Comparison of ENCODE assay signal across 9 cellular contexts in the genomic region with DNA sequence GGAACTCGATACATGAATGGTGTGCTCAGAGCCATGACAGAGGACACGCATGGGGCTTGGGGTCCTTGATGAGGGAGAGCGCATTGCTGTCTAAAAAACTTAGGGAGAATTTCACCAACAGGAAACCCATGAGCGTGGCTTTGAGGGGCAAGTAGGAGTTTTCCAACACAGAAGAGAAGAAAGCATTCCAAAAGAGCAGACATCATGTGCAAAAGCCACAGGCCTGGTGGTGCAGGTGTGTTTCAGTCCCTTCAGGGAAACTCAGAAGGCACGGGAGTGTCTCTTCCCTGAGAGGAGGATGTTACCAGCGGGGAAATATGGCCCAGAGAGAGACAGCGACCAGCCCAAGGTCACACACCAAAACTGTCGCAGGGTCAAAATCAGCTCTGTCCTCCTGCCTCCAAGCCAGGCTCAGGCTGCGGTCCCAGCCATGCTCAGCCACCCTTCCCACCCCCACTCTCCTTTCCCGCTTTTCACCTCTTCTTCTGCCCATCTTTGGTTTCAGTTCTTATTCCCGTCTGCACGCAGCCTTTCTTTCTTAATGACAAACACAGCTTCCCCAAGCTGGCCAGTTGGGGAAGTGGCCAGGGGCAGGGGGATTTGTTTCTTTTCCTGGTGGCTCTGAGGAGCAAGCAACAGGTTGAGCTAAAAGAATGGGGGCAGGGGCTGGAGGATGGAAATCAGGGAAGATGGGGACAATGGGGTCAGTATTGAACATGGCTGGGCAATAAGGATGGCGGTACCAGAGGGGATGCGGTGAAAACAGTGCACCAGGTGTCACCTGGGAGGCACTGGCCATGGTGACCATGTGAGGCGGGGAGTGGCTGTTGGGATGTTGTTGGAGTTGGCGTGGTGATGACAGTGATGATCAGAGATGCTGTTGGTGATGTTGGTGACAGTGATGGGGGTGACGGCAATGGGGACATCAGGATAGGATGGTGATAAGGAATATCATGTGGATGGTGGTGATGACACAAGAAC. TPM values are rescaled to one million over a fixed set of nuclear protein-coding genes. Genes with fewer than 3 reads are reported as not detected.
A peak's percentile ranks its signal among the peaks of the same experiment; 100 is the strongest.
DNase-seq lines count a peak whose midpoint lies in the region; ATAC-seq and TF ChIP-seq lines count a peak whose summit lies in the region.
"Had no signal": no experiment of that assay in that cellular context is flagged by ENCODE, and none has a peak within 500 bp of the region (broad histone marks: within the 10 kb centered on the region; RNA-seq: fewer than 3 reads in every experiment).

No MANE protein-coding gene starts in this region.

- ATAC-seq in WTC11: no peak
- no peak for ATAC-seq in GM19035 (IDR thresholded peaks at IDR 0.05; ENCODE audit: unreplicated experiment)

- peak overlapping the region; percentile 96 for H3K27ac ChIP-seq in layer of hippocampus (ENCODE audit: low read depth, low read length)

- H3K27me3 ChIP-seq in layer of hippocampus (ENCODE audit: control insufficient read depth, insufficient read depth, low read length): no peaks in the 10 kb centered on the region

- no peaks in the 10 kb centered on the region for H3K9me3 Mint-ChIP-seq in WTC11

- no peaks in the 10 kb centered on the region for H3K36me3 Mint-ChIP-seq in WTC11

- no peaks in the 10 kb centered on the region for H3K27me3 Mint-ChIP-seq in WTC11 (ENCODE audit: low read depth)

- DNase-seq in Ammon's horn (ENCODE audit: low spot score) (peak; percentile 57), WTC11 (ENCODE audit: low spot score) (no peak), AG08396 (ENCODE audit: low spot score) (no peak), SKM-1 (lab: John Stamatoyannopoulos, UW; ENCODE audit: unreplicated experiment) (no peak), dermis blood vessel endothelial cell (no peak)

- peak overlapping the region; percentile 41; the same call in 1 of the 2 replicates for H3K27ac Mint-ChIP-seq in WTC11

- TF ChIP-seq CTCF in WTC11 (IDR thresholded peaks at IDR 0.05): no peak

- CTCF ChIA-PET in WTC11 (lab: Charles Lee): interaction anchor here (1.1 to 3.3 kb wide), 5 partner anchors 9 to 54 kb away, joined by 3 to 10 read pairs (median 4); partner anchors contain the start of gene MATN1

- peak; percentile 16 for TF ChIP-seq POLR2A in GM18526 (IDR thresholded peaks at IDR 0.05; ENCODE audit: extremely low read depth, insufficient read length)

- peaks cover 39% of the 10 kb centered on the region for H3K4me1 Mint-ChIP-seq in WTC11

- H3K4me3 Mint-ChIP-seq in WTC11: no peak overlapping the region

- POLR2A ChIA-PET in WTC11 (lab: Charles Lee): interaction anchor here (1.1 kb wide), 1 partner anchor 10 kb away, joined by 4 read pairs; the partner anchor contains the start of gene LAPTM5

TF ChIP-seq in WTC11, 78 proteins besides CTCF, POLR2A, EP300 and RAD21 (continues in another document):
- TF ChIP-seq ZBTB21 (CRISPR knock-in tag; IDR thresholded peaks at IDR 0.05; ENCODE audit: borderline replicate concordance) (no peak), SMAD4 (CRISPR knock-in tag; IDR thresholded peaks at IDR 0.05) (no peak), TP53 (CRISPR knock-in tag; IDR thresholded peaks at IDR 0.05) (no peak), FOXP1 (CRISPR knock-in tag; IDR thresholded peaks at IDR 0.05; ENCODE audit: borderline replicate concordance) (no peak), ZNF671 (CRISPR knock-in tag; IDR thresholded peaks at IDR 0.05) (no peak), IRF2 (CRISPR knock-in tag; IDR thresholded peaks at IDR 0.05; ENCODE audit: borderline replicate concordance, low read depth) (no peak), JAZF1 (CRISPR knock-in tag; IDR thresholded peaks at IDR 0.05) (no peak), ZNF396 (CRISPR knock-in tag; IDR thresholded peaks at IDR 0.05; ENCODE audit: borderline replicate concordance) (no peak), ZNF423 (CRISPR knock-in tag; IDR thresholded peaks at IDR 0.05) (no peak), GTF2I (CRISPR knock-in tag; conservative IDR thresholded peaks at IDR 0.05) (no peak), OVOL2 (CRISPR knock-in tag; IDR thresholded peaks at IDR 0.05; ENCODE audit: borderline replicate concordance) (no peak), NFYB (CRISPR knock-in tag; conservative IDR thresholded peaks at IDR 0.05; ENCODE audit: low read depth) (no peak)
- TF ChIP-seq, protein P1, sequence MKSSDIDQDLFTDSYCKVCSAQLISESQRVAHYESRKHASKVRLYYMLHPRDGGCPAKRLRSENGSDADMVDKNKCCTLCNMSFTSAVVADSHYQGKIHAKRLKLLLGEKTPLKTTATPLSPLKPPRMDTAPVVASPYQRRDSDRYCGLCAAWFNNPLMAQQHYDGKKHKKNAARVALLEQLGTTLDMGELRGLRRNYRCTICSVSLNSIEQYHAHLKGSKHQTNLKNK (CRISPR knock-in tag; IDR thresholded peaks at IDR 0.05): no peak
- TF ChIP-seq, protein P2, sequence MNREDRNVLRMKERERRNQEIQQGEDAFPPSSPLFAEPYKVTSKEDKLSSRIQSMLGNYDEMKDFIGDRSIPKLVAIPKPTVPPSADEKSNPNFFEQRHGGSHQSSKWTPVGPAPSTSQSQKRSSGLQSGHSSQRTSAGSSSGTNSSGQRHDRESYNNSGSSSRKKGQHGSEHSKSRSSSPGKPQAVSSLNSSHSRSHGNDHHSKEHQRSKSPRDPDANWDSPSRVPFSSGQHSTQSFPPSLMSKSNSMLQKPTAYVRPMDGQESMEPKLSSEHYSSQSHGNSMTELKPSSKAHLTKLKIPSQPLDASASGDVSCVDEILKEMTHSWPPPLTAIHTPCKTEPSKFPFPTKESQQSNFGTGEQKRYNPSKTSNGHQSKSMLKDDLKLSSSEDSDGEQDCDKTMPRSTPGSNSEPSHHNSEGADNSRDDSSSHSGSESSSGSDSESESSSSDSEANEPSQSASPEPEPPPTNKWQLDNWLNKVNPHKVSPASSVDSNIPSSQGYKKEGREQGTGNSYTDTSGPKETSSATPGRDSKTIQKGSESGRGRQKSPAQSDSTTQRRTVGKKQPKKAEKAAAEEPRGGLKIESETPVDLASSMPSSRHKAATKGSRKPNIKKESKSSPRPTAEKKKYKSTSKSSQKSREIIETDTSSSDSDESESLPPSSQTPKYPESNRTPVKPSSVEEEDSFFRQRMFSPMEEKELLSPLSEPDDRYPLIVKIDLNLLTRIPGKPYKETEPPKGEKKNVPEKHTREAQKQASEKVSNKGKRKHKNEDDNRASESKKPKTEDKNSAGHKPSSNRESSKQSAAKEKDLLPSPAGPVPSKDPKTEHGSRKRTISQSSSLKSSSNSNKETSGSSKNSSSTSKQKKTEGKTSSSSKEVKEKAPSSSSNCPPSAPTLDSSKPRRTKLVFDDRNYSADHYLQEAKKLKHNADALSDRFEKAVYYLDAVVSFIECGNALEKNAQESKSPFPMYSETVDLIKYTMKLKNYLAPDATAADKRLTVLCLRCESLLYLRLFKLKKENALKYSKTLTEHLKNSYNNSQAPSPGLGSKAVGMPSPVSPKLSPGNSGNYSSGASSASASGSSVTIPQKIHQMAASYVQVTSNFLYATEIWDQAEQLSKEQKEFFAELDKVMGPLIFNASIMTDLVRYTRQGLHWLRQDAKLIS (CRISPR knock-in tag; IDR thresholded peaks at IDR 0.05; ENCODE audit: borderline replicate concordance): no peak
- TF ChIP-seq, protein P3, sequence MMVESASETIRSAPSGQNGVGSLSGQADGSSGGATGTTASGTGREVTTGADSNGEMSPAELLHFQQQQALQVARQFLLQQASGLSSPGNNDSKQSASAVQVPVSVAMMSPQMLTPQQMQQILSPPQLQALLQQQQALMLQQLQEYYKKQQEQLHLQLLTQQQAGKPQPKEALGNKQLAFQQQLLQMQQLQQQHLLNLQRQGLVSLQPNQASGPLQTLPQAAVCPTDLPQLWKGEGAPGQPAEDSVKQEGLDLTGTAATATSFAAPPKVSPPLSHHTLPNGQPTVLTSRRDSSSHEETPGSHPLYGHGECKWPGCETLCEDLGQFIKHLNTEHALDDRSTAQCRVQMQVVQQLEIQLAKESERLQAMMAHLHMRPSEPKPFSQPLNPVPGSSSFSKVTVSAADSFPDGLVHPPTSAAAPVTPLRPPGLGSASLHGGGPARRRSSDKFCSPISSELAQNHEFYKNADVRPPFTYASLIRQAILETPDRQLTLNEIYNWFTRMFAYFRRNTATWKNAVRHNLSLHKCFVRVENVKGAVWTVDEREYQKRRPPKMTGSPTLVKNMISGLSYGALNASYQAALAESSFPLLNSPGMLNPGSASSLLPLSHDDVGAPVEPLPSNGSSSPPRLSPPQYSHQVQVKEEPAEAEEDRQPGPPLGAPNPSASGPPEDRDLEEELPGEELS (CRISPR knock-in tag; IDR thresholded peaks at IDR 0.05): no peak
- TF ChIP-seq, protein P4, sequence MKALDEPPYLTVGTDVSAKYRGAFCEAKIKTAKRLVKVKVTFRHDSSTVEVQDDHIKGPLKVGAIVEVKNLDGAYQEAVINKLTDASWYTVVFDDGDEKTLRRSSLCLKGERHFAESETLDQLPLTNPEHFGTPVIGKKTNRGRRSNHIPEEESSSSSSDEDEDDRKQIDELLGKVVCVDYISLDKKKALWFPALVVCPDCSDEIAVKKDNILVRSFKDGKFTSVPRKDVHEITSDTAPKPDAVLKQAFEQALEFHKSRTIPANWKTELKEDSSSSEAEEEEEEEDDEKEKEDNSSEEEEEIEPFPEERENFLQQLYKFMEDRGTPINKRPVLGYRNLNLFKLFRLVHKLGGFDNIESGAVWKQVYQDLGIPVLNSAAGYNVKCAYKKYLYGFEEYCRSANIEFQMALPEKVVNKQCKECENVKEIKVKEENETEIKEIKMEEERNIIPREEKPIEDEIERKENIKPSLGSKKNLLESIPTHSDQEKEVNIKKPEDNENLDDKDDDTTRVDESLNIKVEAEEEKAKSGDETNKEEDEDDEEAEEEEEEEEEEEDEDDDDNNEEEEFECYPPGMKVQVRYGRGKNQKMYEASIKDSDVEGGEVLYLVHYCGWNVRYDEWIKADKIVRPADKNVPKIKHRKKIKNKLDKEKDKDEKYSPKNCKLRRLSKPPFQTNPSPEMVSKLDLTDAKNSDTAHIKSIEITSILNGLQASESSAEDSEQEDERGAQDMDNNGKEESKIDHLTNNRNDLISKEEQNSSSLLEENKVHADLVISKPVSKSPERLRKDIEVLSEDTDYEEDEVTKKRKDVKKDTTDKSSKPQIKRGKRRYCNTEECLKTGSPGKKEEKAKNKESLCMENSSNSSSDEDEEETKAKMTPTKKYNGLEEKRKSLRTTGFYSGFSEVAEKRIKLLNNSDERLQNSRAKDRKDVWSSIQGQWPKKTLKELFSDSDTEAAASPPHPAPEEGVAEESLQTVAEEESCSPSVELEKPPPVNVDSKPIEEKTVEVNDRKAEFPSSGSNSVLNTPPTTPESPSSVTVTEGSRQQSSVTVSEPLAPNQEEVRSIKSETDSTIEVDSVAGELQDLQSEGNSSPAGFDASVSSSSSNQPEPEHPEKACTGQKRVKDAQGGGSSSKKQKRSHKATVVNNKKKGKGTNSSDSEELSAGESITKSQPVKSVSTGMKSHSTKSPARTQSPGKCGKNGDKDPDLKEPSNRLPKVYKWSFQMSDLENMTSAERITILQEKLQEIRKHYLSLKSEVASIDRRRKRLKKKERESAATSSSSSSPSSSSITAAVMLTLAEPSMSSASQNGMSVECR (CRISPR knock-in tag; IDR thresholded peaks at IDR 0.05; ENCODE audit: borderline replicate concordance): no peak

RNA-seq across cellular contexts. Expression of gene LAPTM5, which starts 10.3 kb away (rescaled TPM):
- total RNA-seq in WTC11 (2021): 1.3 to 1.5 TPM (median 1.3 TPM) in 3 replicates
- total RNA-seq in dermis blood vessel endothelial cell: 23.1 and 39.9 TPM in 2 replicates
- total RNA-seq: chondrocyte had no signal

RNA-seq across cellular contexts. Expression of gene MATN1, which starts 23.9 kb away (rescaled TPM):
- total RNA-seq in WTC11 (2021) (0.16 to 0.25 TPM (median 0.24 TPM) in 3 replicates), dermis blood vessel endothelial cell (0.17 TPM in 1 of 2 replicates, not detected in the other)
